Comparison of ENCODE assay signal across 1 cellular context in the genomic region with DNA sequence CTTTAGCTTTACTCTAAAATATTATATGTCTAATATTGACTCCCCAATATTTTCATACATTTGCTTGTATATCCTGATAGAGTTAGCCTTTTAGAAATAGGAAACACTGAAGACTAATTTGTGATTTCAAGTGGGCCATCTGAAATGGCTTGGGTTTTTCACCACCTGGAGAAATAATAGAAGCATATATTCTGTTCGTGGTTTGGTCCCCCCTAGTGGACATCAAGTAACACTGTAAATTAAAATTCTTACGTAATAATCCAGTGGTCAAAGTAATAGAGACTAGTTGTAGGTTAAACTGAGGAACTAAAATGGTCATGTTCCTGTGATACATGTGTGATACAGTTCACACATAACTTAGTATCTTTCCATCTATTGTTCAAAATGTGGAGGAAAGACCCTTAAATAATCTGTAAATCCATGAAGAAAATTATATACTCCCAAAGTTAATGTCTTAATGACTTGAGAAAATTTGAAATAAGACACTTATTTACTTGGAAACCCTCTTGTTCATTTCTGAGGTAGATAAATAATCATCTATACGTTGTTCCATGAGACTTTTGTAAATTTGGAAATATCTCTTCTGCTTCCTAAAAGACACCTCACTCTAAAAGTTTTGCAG.
TF ChIP-seq lines count a peak whose summit lies in the region.

No MANE protein-coding gene starts in this region.

TF ChIP-seq in HCT116, 20 proteins besides CTCF, POLR2A, EP300 and RAD21 (continued from another document):
- TF ChIP-seq, protein P1, sequence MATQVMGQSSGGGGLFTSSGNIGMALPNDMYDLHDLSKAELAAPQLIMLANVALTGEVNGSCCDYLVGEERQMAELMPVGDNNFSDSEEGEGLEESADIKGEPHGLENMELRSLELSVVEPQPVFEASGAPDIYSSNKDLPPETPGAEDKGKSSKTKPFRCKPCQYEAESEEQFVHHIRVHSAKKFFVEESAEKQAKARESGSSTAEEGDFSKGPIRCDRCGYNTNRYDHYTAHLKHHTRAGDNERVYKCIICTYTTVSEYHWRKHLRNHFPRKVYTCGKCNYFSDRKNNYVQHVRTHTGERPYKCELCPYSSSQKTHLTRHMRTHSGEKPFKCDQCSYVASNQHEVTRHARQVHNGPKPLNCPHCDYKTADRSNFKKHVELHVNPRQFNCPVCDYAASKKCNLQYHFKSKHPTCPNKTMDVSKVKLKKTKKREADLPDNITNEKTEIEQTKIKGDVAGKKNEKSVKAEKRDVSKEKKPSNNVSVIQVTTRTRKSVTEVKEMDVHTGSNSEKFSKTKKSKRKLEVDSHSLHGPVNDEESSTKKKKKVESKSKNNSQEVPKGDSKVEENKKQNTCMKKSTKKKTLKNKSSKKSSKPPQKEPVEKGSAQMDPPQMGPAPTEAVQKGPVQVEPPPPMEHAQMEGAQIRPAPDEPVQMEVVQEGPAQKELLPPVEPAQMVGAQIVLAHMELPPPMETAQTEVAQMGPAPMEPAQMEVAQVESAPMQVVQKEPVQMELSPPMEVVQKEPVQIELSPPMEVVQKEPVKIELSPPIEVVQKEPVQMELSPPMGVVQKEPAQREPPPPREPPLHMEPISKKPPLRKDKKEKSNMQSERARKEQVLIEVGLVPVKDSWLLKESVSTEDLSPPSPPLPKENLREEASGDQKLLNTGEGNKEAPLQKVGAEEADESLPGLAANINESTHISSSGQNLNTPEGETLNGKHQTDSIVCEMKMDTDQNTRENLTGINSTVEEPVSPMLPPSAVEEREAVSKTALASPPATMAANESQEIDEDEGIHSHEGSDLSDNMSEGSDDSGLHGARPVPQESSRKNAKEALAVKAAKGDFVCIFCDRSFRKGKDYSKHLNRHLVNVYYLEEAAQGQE (IDR thresholded peaks at IDR 0.05; ENCODE audit: low read depth): no peak
